In genomic region chr14:32896979-32897723, GRCh38 we compare ENCODE assay signal across 8 cellular contexts. TPM values are rescaled to one million over a fixed set of nuclear protein-coding genes. Genes with fewer than 3 reads are reported as not detected.
DNase-seq lines count a peak whose midpoint lies in the region; ATAC-seq and TF ChIP-seq lines count a peak whose summit lies in the region.

No MANE protein-coding gene starts in this region.

- TF ChIP-seq CTCF in testis (IDR thresholded peaks at IDR 0.05): no peak

- peak overlapping the region; percentile 56 for H3K4me3 Mint-ChIP-seq in stimulated activated naive CD8-positive, alpha-beta T cell treated with anti-CD3 and anti-CD28 coated beads, Interleukin-15, Interleukin-2, amounts not matched to agents 100 ng/mL and 50 ng/mL, for 24 hours

- no peak overlapping the region for H3K27ac Mint-ChIP-seq in stimulated activated naive CD8-positive, alpha-beta T cell treated with anti-CD3 and anti-CD28 coated beads, Interleukin-15, Interleukin-2, amounts not matched to agents 100 ng/mL and 50 ng/mL, for 24 hours

- H3K27ac ChIP-seq in layer of hippocampus (ENCODE audit: low read depth, low read length) (peak overlapping the region; percentile 17), testis (peak overlapping the region; percentile 71 to 74)

- H3K36me3 ChIP-seq in testis (ENCODE audit: low read depth, missing control alignments): no peaks in the 10 kb centered on the region

- no peak for TF ChIP-seq POLR2A in testis (IDR thresholded peaks at IDR 0.05)

- H3K27me3 ChIP-seq in layer of hippocampus (ENCODE audit: control insufficient read depth, insufficient read depth, low read length) (no peaks in the 10 kb centered on the region), testis (no peaks in the 10 kb centered on the region)

- no peaks in the 10 kb centered on the region for H3K4me1 Mint-ChIP-seq in stimulated activated naive CD8-positive, alpha-beta T cell treated with anti-CD3 and anti-CD28 coated beads, Interleukin-15, Interleukin-2, amounts not matched to agents 100 ng/mL and 50 ng/mL, for 24 hours (ENCODE audit: low read depth)

- no peaks in the 10 kb centered on the region for H3K27me3 Mint-ChIP-seq in stimulated activated naive CD8-positive, alpha-beta T cell treated with anti-CD3 and anti-CD28 coated beads, Interleukin-15, Interleukin-2, amounts not matched to agents 100 ng/mL and 50 ng/mL, for 24 hours

- ATAC-seq in stimulated activated naive CD8-positive, alpha-beta T cell treated with anti-CD3 and anti-CD28 coated beads, Interleukin-15, Interleukin-2, amounts not matched to agents 100 U/mL and 50 U/mL, for 24 hours: no peak

- 9 to 20% methylated on average over 11 of the region's 11 CpGs for WGBS in testis, 2 donors

- DNase-seq in stimulated activated naive CD8-positive, alpha-beta T cell treated with anti-CD3 and anti-CD28 coated beads, Interleukin-15, Interleukin-2, amounts not matched to agents 100 U/mL and 50 U/mL, for 24 hours: no peak
- DNase-seq in amniotic epithelial cell (ENCODE audit: low read depth) (peak; percentile 34), testis (no peak), DMS114 treated with DMSO at 0.1 percent for 48 hours (lab: John Stamatoyannopoulos, UW; ENCODE audit: unreplicated experiment) (no peak)
- no peak for DNase-seq in activated CD4-positive, alpha-beta T cell treated with anti-CD3 and anti-CD28 coated beads for 1 hour
- DNase-seq in activated CD4-positive, alpha-beta T cell treated with anti-CD3 and anti-CD28 coated beads, Interleukin-2, amount 50 U/mL, for 4 hours: no peak

- no peaks in the 10 kb centered on the region for H3K36me3 Mint-ChIP-seq in stimulated activated naive CD8-positive, alpha-beta T cell treated with anti-CD3 and anti-CD28 coated beads, Interleukin-15, Interleukin-2, amounts not matched to agents 100 ng/mL and 50 ng/mL, for 24 hours (ENCODE audit: low read depth)

- peak overlapping the region; percentile 46 to 60 for H3K4me3 ChIP-seq in testis

- no peaks in the 10 kb centered on the region for H3K4me1 ChIP-seq in testis

- intact Hi-C loops in testis (cut with DNase I; ENCODE audit: low total_unique reads): no loop called here

- H3K9me3 Mint-ChIP-seq in stimulated activated naive CD8-positive, alpha-beta T cell treated with anti-CD3 and anti-CD28 coated beads, Interleukin-15, Interleukin-2, amounts not matched to agents 100 ng/mL and 50 ng/mL, for 24 hours: no peaks in the 10 kb centered on the region

- no peaks in the 10 kb centered on the region for H3K9me3 ChIP-seq in testis

RNA-seq across cellular contexts. Expression of gene NPAS3, which starts 41.5 kb away (rescaled TPM):
- total RNA-seq in testis: 1 to 10 TPM; 1.1 to 3.7 TPM
- 1.8 TPM for polyA plus RNA-seq in testis (ENCODE audit: insufficient read depth, low read depth, low replicate concordance)
